Comparison of ENCODE assay signal across 21 cellular contexts in the genomic region with DNA sequence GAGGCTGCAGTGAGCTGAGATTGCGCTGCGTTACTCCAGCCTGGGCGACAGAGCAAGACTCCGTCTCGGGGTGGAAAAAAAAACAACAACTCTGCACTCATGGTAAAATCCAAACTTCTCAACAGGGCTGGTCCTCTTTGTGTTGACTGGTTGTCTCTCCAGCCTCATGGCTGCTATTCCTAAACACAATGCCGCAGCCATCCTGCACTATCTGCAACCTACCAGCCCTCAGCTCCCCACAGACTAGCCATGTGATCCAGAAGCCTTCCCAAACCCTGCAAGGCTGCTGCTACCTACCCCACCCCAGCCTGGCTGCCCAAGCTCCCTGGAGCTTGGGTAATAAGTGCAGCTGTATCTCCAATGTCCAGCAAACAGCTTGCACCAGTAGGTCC. TPM values are rescaled to one million over a fixed set of nuclear protein-coding genes. Genes with fewer than 3 reads are reported as not detected.
A peak's percentile ranks its signal among the peaks of the same experiment; 100 is the strongest.
DNase-seq lines count a peak whose midpoint lies in the region; ATAC-seq and TF ChIP-seq lines count a peak whose summit lies in the region.
"Had no signal": no experiment of that assay in that cellular context is flagged by ENCODE, and none has a peak within 500 bp of the region (broad histone marks: within the 10 kb centered on the region; RNA-seq: fewer than 3 reads in every experiment).

No MANE protein-coding gene starts in this region.

- peak overlapping the region; percentile 58 for H3K27ac Mint-ChIP-seq in Caco-2 (ENCODE audit: unreplicated experiment)
- H3K27ac Mint-ChIP-seq: activated CD8-positive, alpha-beta memory T cell treated with anti-CD3 and anti-CD28 coated beads, Interleukin-2, amount 10 ng/mL, durations not matched to agents 7 days and 5 days had no signal

- H3K9ac ChIP-seq in SK-N-SH (no peak overlapping the region), GM23248 (no peak overlapping the region)

- H3K27ac ChIP-seq in SK-N-SH (ENCODE audit: low read depth in 2 of 2, low read length in 1 of 2) (peak overlapping the region; percentile 2 to 75; a peak in 2 of 4 replicates), sigmoid colon (peak overlapping the region; percentile 97 to 100 (median 100)), GM23248 (no peak overlapping the region; the same call in 1 of the 2 replicates)
- H3K27ac ChIP-seq: VCaP had no signal

- H3K79me2 ChIP-seq in SK-N-SH (ENCODE audit: insufficient read depth) = peaks cover 15% of the 10 kb centered on the region; the same call in 1 of the 2 replicates
- H3K79me2 ChIP-seq in GM23248 (ENCODE audit: insufficient read depth) = peaks cover 11% of the 10 kb centered on the region

- no peak for TF ChIP-seq POLR2A in sigmoid colon (IDR thresholded peaks at IDR 0.05)

- H3K9me3 ChIP-seq in Caco-2 (no peaks in the 10 kb centered on the region), SK-N-SH (no peaks in the 10 kb centered on the region), sigmoid colon (no peaks in the 10 kb centered on the region), GM23248 (ENCODE audit: low read depth) (no peaks in the 10 kb centered on the region)
- H3K9me3 ChIP-seq: MG63 had no signal

- H3K9me3 Mint-ChIP-seq in Caco-2 (ENCODE audit: unreplicated experiment) = no peaks in the 10 kb centered on the region
- H3K9me3 Mint-ChIP-seq: H9, neural crest cell had no signal

- TF ChIP-seq CTCF in Caco-2 (IDR thresholded peaks at IDR 0.05; ENCODE audit: insufficient read depth in 1 of 2, low read depth in 1 of 2, low read length in 1 of 2, severe bottlenecking in 1 of 2, unreplicated experiment in 1 of 2) (no peak), SK-N-SH (IDR thresholded peaks at IDR 0.05) (no peak), sigmoid colon (IDR thresholded peaks at IDR 0.05) (no peak)

- CTCF ChIA-PET in Caco-2 (lab: Charles Lee) (interaction anchor here (0.9 to 1.7 kb wide), 2 partner anchors 13 to 23 kb away, joined by 3 to 9 read pairs; no protein-coding TSS in a partner anchor), SK-N-SH (lab: Yijun Ruan, JAX) (interaction anchor here (0.7 to 8.3 kb wide), 6 partner anchors 10 to 1211 kb away, joined by 3 to 43 read pairs (median 4); partner anchors contain the start of gene ZYX)

- H3K9me2 ChIP-seq in SK-N-SH (no peaks in the 10 kb centered on the region), GM23248 (ENCODE audit: insufficient read depth) (no peaks in the 10 kb centered on the region)

- ATAC-seq in left cardiac atrium (no peak), HG02852 (IDR thresholded peaks at IDR 0.05; ENCODE audit: unreplicated experiment) (no peak)
- ATAC-seq: activated CD8-positive, alpha-beta memory T cell treated with anti-CD3 and anti-CD28 coated beads, Interleukin-2, amount 10 ng/mL, durations not matched to agents 7 days and 5 days had no signal

- WGBS in SK-N-SH (ENCODE audit: low lambda C conversion rate) = 93% methylated on average over 5 of the region's 6 CpGs
- 97% methylated on average over 6 of the region's 6 CpGs for WGBS in sigmoid colon, 2 donors
- WGBS in GM23248 (ENCODE audit: low coverage in 1 of 2, low lambda C conversion rate in 2 of 2, missing lambda C conversion rate in 2 of 2), 2 experiments = 97 to 99% methylated on average over 6 of the region's 6 CpGs

- TF ChIP-seq RAD21 in SK-N-SH (IDR thresholded peaks at IDR 0.05; ENCODE audit: low read length) = no peak

- TF ChIP-seq EP300 in SK-N-SH (IDR thresholded peaks at IDR 0.05; ENCODE audit: borderline replicate concordance in 1 of 2, low read depth in 1 of 2, low read length in 1 of 2) = no peak
- no peak for TF ChIP-seq EP300 in sigmoid colon (IDR thresholded peaks at IDR 0.05)

- H3K4me3 ChIP-seq in Caco-2 (ENCODE audit: low read depth, low read length) (no peak overlapping the region), SK-N-SH (ENCODE audit: low read depth in 2 of 2, low read length in 1 of 2) (no peak overlapping the region), sigmoid colon (no peak overlapping the region), GM23248 (no peak overlapping the region)
- H3K4me3 ChIP-seq: lung, MG63 had no signal

- peaks cover 52% of the 10 kb centered on the region for H4K20me1 ChIP-seq in SK-N-SH (ENCODE audit: insufficient read depth)
- no peaks in the 10 kb centered on the region; the same call in 1 of the 2 replicates for H4K20me1 ChIP-seq in GM23248 (ENCODE audit: insufficient read depth)

- H3K4me2 ChIP-seq in SK-N-SH (no peak overlapping the region), GM23248 (ENCODE audit: unreplicated experiment) (no peak overlapping the region)

- H3K36me3 ChIP-seq in Caco-2 (ENCODE audit: control insufficient read depth, insufficient read depth, low read length) = peaks cover 6% of the 10 kb centered on the region
- H3K36me3 ChIP-seq in SK-N-SH (replicated peaks in 1 of 2; ENCODE audit: control insufficient read depth in 1 of 2, insufficient read depth in 2 of 2, low read length in 1 of 2) = peaks cover 42 to 43% of the 10 kb centered on the region in 2 experiments
- peaks cover 22 to 47% (median 32%) of the 10 kb centered on the region in 4 donors for H3K36me3 ChIP-seq in sigmoid colon
- H3K36me3 ChIP-seq in GM23248 (ENCODE audit: low read depth) = peaks cover 27% of the 10 kb centered on the region

- no peaks in the 10 kb centered on the region for H3K27me3 Mint-ChIP-seq in Caco-2 (ENCODE audit: insufficient read depth, unreplicated experiment)
- H3K27me3 Mint-ChIP-seq: activated CD8-positive, alpha-beta memory T cell treated with anti-CD3 and anti-CD28 coated beads, Interleukin-2, amount 10 ng/mL, durations not matched to agents 7 days and 5 days had no signal

- H3K4me1 ChIP-seq in Caco-2 (peaks cover 20% of the 10 kb centered on the region; the same call in 1 of the 2 replicates), SK-N-SH (ENCODE audit: control insufficient read depth in 1 of 2, insufficient read depth in 2 of 2, low read depth in 1 of 2, low read length in 1 of 2) (peaks cover 10 to 30% of the 10 kb centered on the region in 2 experiments; a peak in 3 of 4 replicates), sigmoid colon (peaks cover 0 to 56% (median 55%) of the 10 kb centered on the region in 4 donors), GM23248 (ENCODE audit: insufficient read depth) (peaks cover 38% of the 10 kb centered on the region)

- no peak for DNase-seq in Caco-2
- no peak for DNase-seq in SK-N-SH
- peak; percentile 14 for DNase-seq in left cardiac atrium
- no peak for DNase-seq in sigmoid colon
- no peak for DNase-seq in NCI-H1417 treated with DMSO at 0.1 percent for 48 hours (lab: John Stamatoyannopoulos, UW)
- no peak for DNase-seq in activated naive CD4-positive, alpha-beta T cell treated with anti-CD3 and anti-CD28 coated beads, Interleukin-2, amount 50 U/mL, for 16 hours
- DNase-seq in GM23248 = no peak
- DNase-seq: activated CD8-positive, alpha-beta memory T cell treated with anti-CD3 and anti-CD28 coated beads, Interleukin-2, amount 10 ng/mL, durations not matched to agents 7 days and 5 days; activated gamma-delta T cell treated with Interleukin-2 at 50 U/mL for 16 hours; MG63; NCI-H187 treated with DMSO at 0.1 percent for 48 hours; stimulated activated CD4-positive, alpha-beta T cell treated with anti-CD3 and anti-CD28 coated beads, Interleukin-4, amount 100 ng/mL, for 1 hour; SW 1271 had no signal

- H2AFZ ChIP-seq in SK-N-SH (ENCODE audit: low read depth) (no peak overlapping the region), GM23248 (no peak overlapping the region)

- H3F3A ChIP-seq in SK-N-SH (replicated peaks; ENCODE audit: insufficient read depth) = peaks cover 67% of the 10 kb centered on the region
- H3F3A ChIP-seq in GM23248 (ENCODE audit: insufficient read depth) = peaks cover 56% of the 10 kb centered on the region

- H3K4me3 Mint-ChIP-seq in Caco-2 (ENCODE audit: unreplicated experiment) = no peak overlapping the region
- H3K4me3 Mint-ChIP-seq: activated CD8-positive, alpha-beta memory T cell treated with anti-CD3 and anti-CD28 coated beads, Interleukin-2, amount 10 ng/mL, durations not matched to agents 7 days and 5 days; H9; neural crest cell had no signal

- in situ Hi-C loops in GM23248 (cut with MboI) = no loop called here

- POLR2A ChIA-PET in Caco-2 (lab: Charles Lee) = interaction anchor here (0.7 to 0.9 kb wide), 2 partner anchors 9 to 15 kb away, joined by 3 to 4 read pairs; no protein-coding TSS in a partner anchor
- POLR2A ChIA-PET in SK-N-SH (lab: Yijun Ruan, JAX) = interaction anchor here (1.2 kb wide), 1 partner anchor 509 kb away, joined by 3 read pairs; the partner anchor contains the start of gene TCAF1

- peaks cover 86% of the 10 kb centered on the region for H3K36me3 Mint-ChIP-seq in Caco-2 (ENCODE audit: insufficient read depth, unreplicated experiment)

- peaks cover 17% of the 10 kb centered on the region for H3K4me1 Mint-ChIP-seq in Caco-2 (ENCODE audit: low read depth, unreplicated experiment)

- no TSS peak for BruUV-seq in Caco-2 (replicated peaks; lab: Mats Ljungman, UMichigan)

- intact Hi-C loops in Caco-2 (cut with micrococcal nuclease; ENCODE audit: unreplicated experiment) = loop anchor here (2.0 kb wide), 1 partner anchor 14 kb away; no protein-coding TSS in a partner anchor
- intact Hi-C loops in left cardiac atrium (cut with DNase I) = no loop called here
- intact Hi-C loops in sigmoid colon (cut with DNase I) = no loop called here

- H3K27me3 ChIP-seq in Caco-2 (replicated peaks; ENCODE audit: control insufficient read depth, insufficient read depth, low read length) (no peaks in the 10 kb centered on the region), SK-N-SH (ENCODE audit: insufficient read depth) (no peaks in the 10 kb centered on the region), sigmoid colon (no peaks in the 10 kb centered on the region), GM23248 (replicated peaks; ENCODE audit: insufficient read depth) (no peaks in the 10 kb centered on the region)
- H3K27me3 ChIP-seq: MG63 had no signal

RNA-seq across cellular contexts. Expression of gene ZYX, which starts 11.7 kb away (rescaled TPM):
- 147 and 160 TPM in 2 replicates for total RNA-seq in Caco-2 (2022)
- 124 and 271 TPM in 2 replicates for polyA plus RNA-seq in SK-N-SH (2012; rRNA removed)
- polyA plus RNA-seq in SK-N-SH (2012; cell fraction: cytosol; rRNA removed) = 159 and 266 TPM in 2 replicates
- 593 and 733 TPM in 2 replicates for polyA plus RNA-seq in SK-N-SH (2012; cell fraction: nucleus; rRNA removed)
- total RNA-seq in left cardiac atrium = 100 to 1,000 TPM in 1 of 2 donors, 10 to 100 TPM in 1; 79.1 to 156 TPM
- 100 to 1,000 TPM in 2 of 4 donors, 10 to 100 TPM in 2; 67.3 to 218 (median 120) TPM for total RNA-seq in sigmoid colon
- 10 to 100 TPM; 34.4 to 91.3 (median 46.8) TPM for polyA plus RNA-seq in sigmoid colon
- total RNA-seq in GM23248 (2014; rRNA removed; shearing (Covaris generic)) = 140 and 148 TPM in 2 replicates
- 380 and 396 TPM in 2 replicates for polyA plus RNA-seq in GM23248 (2016; fragmentation: Nextera tagmentation; extraction: Ambion mirVana)

RNA-seq across cellular contexts. Expression of gene EPHA1, which starts 15.8 kb away (rescaled TPM):
- total RNA-seq in Caco-2 (2022) (66.6 and 69.2 TPM in 2 replicates), left cardiac atrium (under 1 TPM; 0.16 to 0.71 TPM), sigmoid colon (1 to 10 TPM in 1 of 4 donors, under 1 TPM in 1, not detected in 2; 0.14 to 1.5 TPM)
- polyA plus RNA-seq in SK-N-SH (2012; rRNA removed) (0.26 and 0.49 TPM in 2 replicates), sigmoid colon (10 to 100 TPM in 1 of 3 donors, 1 to 10 TPM in 1, under 1 TPM in 1; 0.92 to 10.2 (median 4.2) TPM), GM23248 (2016; fragmentation: Nextera tagmentation; extraction: Ambion mirVana) (0.80 and 0.83 TPM in 2 replicates)
- polyA plus RNA-seq in SK-N-SH (2012; cell fraction: cytosol; rRNA removed) = 0.19 and 0.28 TPM in 2 replicates
- 0.64 and 1.0 TPM in 2 replicates for polyA plus RNA-seq in SK-N-SH (2012; cell fraction: nucleus; rRNA removed)
- total RNA-seq in GM23248 (2014; rRNA removed; shearing (Covaris generic)) = not detected in 2 replicates
- total RNA-seq: G401, NCI-H460, neural crest cell had no signal

RNA-seq across cellular contexts. Expression of gene FAM131B, which starts 30.4 kb away (rescaled TPM):
- total RNA-seq in Caco-2 (2022) (20.2 and 22.3 TPM in 2 replicates), left cardiac atrium (under 1 TPM; 0.29 to 0.97 TPM), sigmoid colon (10 to 100 TPM in 1 of 4 donors, 1 to 10 TPM in 3; 6.4 to 15.7 (median 6.8) TPM)
- polyA plus RNA-seq in SK-N-SH (2012; rRNA removed) (43.6 and 50.1 TPM in 2 replicates), sigmoid colon (1 to 10 TPM in 1 of 3 donors, under 1 TPM in 2; under 0.01 to 2.0 (median under 0.01) TPM), GM23248 (2016; fragmentation: Nextera tagmentation; extraction: Ambion mirVana) (0.50 and 1.1 TPM in 2 replicates)
- 22.3 and 35.7 TPM in 2 replicates for polyA plus RNA-seq in SK-N-SH (2012; cell fraction: cytosol; rRNA removed)
- polyA plus RNA-seq in SK-N-SH (2012; cell fraction: nucleus; rRNA removed) = 47.8 and 56.9 TPM in 2 replicates
- total RNA-seq in GM23248 (2014; rRNA removed; shearing (Covaris generic)) = 3.0 TPM in 2 replicates

RNA-seq across cellular contexts. Expression of gene TAS2R60, which starts 50.4 kb away (rescaled TPM):
- total RNA-seq in Caco-2 (2022) = not detected in 2 replicates
- polyA plus RNA-seq in SK-N-SH (2012; rRNA removed) = 0.10 TPM in 1 of 2 replicates, not detected in the other
- 0.05 and 0.10 TPM in 2 replicates for polyA plus RNA-seq in SK-N-SH (2012; cell fraction: cytosol; rRNA removed)
- 0.18 and 0.27 TPM in 2 replicates for polyA plus RNA-seq in SK-N-SH (2012; cell fraction: nucleus; rRNA removed)
- total RNA-seq in left cardiac atrium = not detected
- not detected for total RNA-seq in sigmoid colon
- not detected for polyA plus RNA-seq in sigmoid colon
- not detected in 2 replicates for total RNA-seq in GM23248 (2014; rRNA removed; shearing (Covaris generic))
- not detected in 2 replicates for polyA plus RNA-seq in GM23248 (2016; fragmentation: Nextera tagmentation; extraction: Ambion mirVana)
- total RNA-seq: activated CD8-positive, alpha-beta memory T cell treated with anti-CD3 and anti-CD28 coated beads, Interleukin-2, amount 10 ng/mL, durations not matched to agents 7 days and 5 days; G401; H9; NCI-H460; neural crest cell had no signal
- polyA plus RNA-seq: urinary bladder had no signal

Comparison
In these comparisons a context has a peak if more than half of its experiments do, and no peak if none do; other contexts are left out.
1. RNA of gene EPHA1, which starts 15.8 kb away (total RNA-seq): 66.6 to 69.2 TPM in Caco-2; 0.16 to 0.71 TPM in left cardiac atrium, 0.14 to 1.5 TPM in sigmoid colon and not detected in GM23248; every median in the first group is over 10 times any median in the second.